Comparison of ENCODE assay signal across 8 cellular contexts in the genomic region with DNA sequence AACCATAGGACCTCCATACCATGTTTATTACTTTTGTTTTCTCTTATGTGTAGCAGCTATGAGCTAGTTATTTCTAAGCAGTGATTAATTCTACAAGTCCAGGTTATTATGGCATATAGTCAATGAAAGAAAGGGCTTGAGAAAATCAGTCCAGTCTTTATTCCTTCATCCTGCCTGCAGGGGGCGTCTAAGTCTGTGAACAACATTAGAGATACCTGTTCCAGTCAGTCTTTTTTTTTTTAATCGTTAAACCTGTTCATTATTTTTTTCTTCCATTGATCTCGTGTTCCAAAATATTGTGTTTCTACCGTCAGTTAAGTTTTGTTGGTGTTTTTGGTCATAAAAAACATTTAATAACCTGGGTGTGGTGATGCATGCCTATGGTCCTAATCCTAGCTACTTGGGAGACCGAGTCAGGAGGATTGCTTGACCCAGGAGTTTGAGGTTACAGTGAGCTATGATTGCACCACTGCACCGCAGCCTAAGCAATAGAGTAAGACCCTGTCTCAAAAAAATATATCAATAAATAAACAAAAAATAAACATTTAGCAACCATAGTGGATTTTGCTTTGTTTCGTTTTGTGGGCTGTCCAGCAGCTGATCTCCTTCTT. TPM values are rescaled to one million over a fixed set of nuclear protein-coding genes. Genes with fewer than 3 reads are reported as not detected.
DNase-seq lines count a peak whose midpoint lies in the region; ATAC-seq and TF ChIP-seq lines count a peak whose summit lies in the region.

No MANE protein-coding gene starts in this region.

- H3K9me3 ChIP-seq in MM.1S (replicated peaks; ENCODE audit: insufficient read depth, low read length): no peaks in the 10 kb centered on the region
- no peaks in the 10 kb centered on the region for H3K9me3 ChIP-seq in smooth muscle cell (replicated peaks; ENCODE audit: low read depth)

- no peaks in the 10 kb centered on the region for H3F3A ChIP-seq in MM.1S (ENCODE audit: insufficient read depth, low read length)
- H3F3A ChIP-seq in smooth muscle cell (ENCODE audit: low read depth): no peaks in the 10 kb centered on the region

- H3K79me2 ChIP-seq in MM.1S (ENCODE audit: low read length) (no peaks in the 10 kb centered on the region), smooth muscle cell (ENCODE audit: low read depth) (no peaks in the 10 kb centered on the region)

- H3K27me3 ChIP-seq in MM.1S (replicated peaks; ENCODE audit: insufficient read depth, low read length) (no peaks in the 10 kb centered on the region), smooth muscle cell (ENCODE audit: low read depth) (no peaks in the 10 kb centered on the region)

- in situ Hi-C loops in SK-MEL-5 (cut with HindIII; ENCODE audit: low pct_unique_long_range_greater_than_20kb, low sequenced_read_pairs): no loop called here

- H3K4me2 ChIP-seq in MM.1S (ENCODE audit: low read depth, low read length) (no peak overlapping the region), smooth muscle cell (no peak overlapping the region)

- no peaks in the 10 kb centered on the region for H3K36me3 ChIP-seq in MM.1S (replicated peaks; ENCODE audit: insufficient read depth, low read length)
- H3K36me3 ChIP-seq in smooth muscle cell (ENCODE audit: low read depth): no peaks in the 10 kb centered on the region

- intact Hi-C loops in left cardiac atrium (cut with DNase I): no loop called here

- 46% methylated on average over 7 of the region's 7 CpGs for WGBS in smooth muscle cell (ENCODE audit: low lambda C conversion rate)

- DNase-seq in EL (peak; percentile 55), MM.1S (peak; percentile 61), SK-MEL-5 (ENCODE audit: low read depth, low spot score) (peak; percentile 77), left cardiac atrium (peak; percentile 61), smooth muscle cell (lab: John Stamatoyannopoulos, UW; ENCODE audit: unreplicated experiment) (no peak), islet precursor cell (no peak)
- DNase-seq in activated naive CD4-positive, alpha-beta T cell (lab: John Stamatoyannopoulos, UW): peak; percentile 18 to 61 (median 47)

- no peak overlapping the region for H3K9ac ChIP-seq in MM.1S (ENCODE audit: low read length)
- H3K9ac ChIP-seq in smooth muscle cell (ENCODE audit: low read depth): no peak overlapping the region

- H2AFZ ChIP-seq in MM.1S (ENCODE audit: low read length): no peak overlapping the region
- H2AFZ ChIP-seq in smooth muscle cell (ENCODE audit: low read depth): no peak overlapping the region

- H3K4me3 ChIP-seq in MM.1S (ENCODE audit: low read length) (no peak overlapping the region), smooth muscle cell (no peak overlapping the region)

- H4K20me1 ChIP-seq in MM.1S (ENCODE audit: insufficient read depth, low read length) (no peaks in the 10 kb centered on the region), smooth muscle cell (ENCODE audit: low read depth) (no peaks in the 10 kb centered on the region)

- H3K27ac ChIP-seq in MM.1S (ENCODE audit: low read length): no peak overlapping the region
- no peak overlapping the region for H3K27ac ChIP-seq in smooth muscle cell (ENCODE audit: low read depth)

- TF ChIP-seq CTCF in MM.1S (IDR thresholded peaks at IDR 0.05; ENCODE audit: low read length): peak; percentile 62
- TF ChIP-seq CTCF in smooth muscle cell (IDR thresholded peaks at IDR 0.05; ENCODE audit: borderline replicate concordance, insufficient read depth, poor library complexity, severe bottlenecking): peak; percentile 81

- H3K9me2 ChIP-seq in MM.1S (replicated peaks; ENCODE audit: insufficient read depth, low read length): no peaks in the 10 kb centered on the region

- H3K4me1 ChIP-seq in MM.1S (ENCODE audit: low read length) (no peaks in the 10 kb centered on the region), smooth muscle cell (ENCODE audit: low read depth) (no peaks in the 10 kb centered on the region)

- ATAC-seq in left cardiac atrium: peak in 1 of 2 donors; percentile 47
- no peak for ATAC-seq in HG03565 (IDR thresholded peaks at IDR 0.05; ENCODE audit: unreplicated experiment)

RNA-seq across cellular contexts. Expression of a gene that starts 29.4 kb away (rescaled TPM):
- not detected in 2 replicates for total RNA-seq in SK-MEL-5 (2014; rRNA removed; shearing (Covaris generic))
- not detected in 2 replicates for polyA plus RNA-seq in SK-MEL-5 (2015; cell fraction: cytosol; rRNA removed)
- polyA plus RNA-seq in SK-MEL-5 (2015; cell fraction: nucleus; rRNA removed): not detected in 2 replicates
- total RNA-seq in left cardiac atrium: 1 to 10 TPM; 1.4 to 3.5 TPM
- total RNA-seq in smooth muscle cell: not detected in 2 replicates
- not detected in 2 replicates for polyA plus RNA-seq in smooth muscle cell

RNA-seq across cellular contexts. Expression of a gene that starts 57.3 kb away (rescaled TPM):
- total RNA-seq in SK-MEL-5 (2014; rRNA removed; shearing (Covaris generic)): 33.2 and 35.2 TPM in 2 replicates
- polyA plus RNA-seq in SK-MEL-5 (2015; cell fraction: cytosol; rRNA removed): 33.0 and 41.6 TPM in 2 replicates
- polyA plus RNA-seq in SK-MEL-5 (2015; cell fraction: nucleus; rRNA removed): 11.0 and 15.4 TPM in 2 replicates
- 10 to 100 TPM; 14.3 to 15.6 TPM for total RNA-seq in left cardiac atrium
- total RNA-seq in smooth muscle cell: 28.4 and 31.5 TPM in 2 replicates
- polyA plus RNA-seq in smooth muscle cell: 11.9 and 16.3 TPM in 2 replicates

Comparison
In these comparisons a context has a peak if more than half of its experiments do, and no peak if none do; other contexts are left out.
1. DNase-seq: peak in EL (single experiment), MM.1S (single experiment), SK-MEL-5 (single experiment), activated naive CD4-positive, alpha-beta T cell (4 of 4) and left cardiac atrium (single experiment); none in smooth muscle cell (single experiment) and islet precursor cell (single experiment).